12 cellular contexts compared by ENCODE assay signal in genomic region chr3:159733194-159733860, GRCh38.
A peak's percentile ranks its signal among the peaks of the same experiment; 100 is the strongest.
DNase-seq lines count a peak whose midpoint lies in the region; ATAC-seq, FAIRE-seq and TF ChIP-seq lines count a peak whose summit lies in the region.
"Had no signal": no experiment of that assay in that cellular context is flagged by ENCODE, and none has a peak within 500 bp of the region (broad histone marks: within the 10 kb centered on the region; RNA-seq: fewer than 3 reads in every experiment).

No MANE protein-coding gene starts in this region.

- peak overlapping the region in 1 of 2 donors; percentile 72 for H3K9ac ChIP-seq in kidney (ENCODE audit: low read length in 2 of 2)

- no TSS peak for BruUV-seq in MCF 10A (replicated peaks; lab: Mats Ljungman, UMichigan)

- intact Hi-C loops in left ventricle myocardium superior (cut with micrococcal nuclease): no loop called here
- intact Hi-C loops in MCF 10A (cut with micrococcal nuclease): loop anchor here (2.0 kb wide), 1 partner anchor 29 kb away; no protein-coding TSS in a partner anchor
- intact Hi-C loops in kidney (cut with DNase I): no loop called here
- intact Hi-C loops in aorta (cut with DNase I): no loop called here

- no peaks in the 10 kb centered on the region for H3K9me3 Mint-ChIP-seq in MCF 10A (ENCODE audit: unreplicated experiment)
- H3K9me3 Mint-ChIP-seq: neural crest cell had no signal

- WGBS in aorta, 2 donors: 16 to 20% methylated on average over 5 of the region's 5 CpGs

- no peaks in the 10 kb centered on the region for H3K27me3 ChIP-seq in cardiac muscle cell
- no peaks in the 10 kb centered on the region for H3K27me3 ChIP-seq in aorta (ENCODE audit: control insufficient read depth in 1 of 2, insufficient read depth in 2 of 2, low read length in 1 of 2)

- no peak overlapping the region for H3K27ac Mint-ChIP-seq in MCF 10A (ENCODE audit: low read depth, unreplicated experiment)

- H3K36me3 Mint-ChIP-seq in MCF 10A (ENCODE audit: insufficient read depth, unreplicated experiment): no peaks in the 10 kb centered on the region

- FAIRE-seq in kidney (lab: Jason Lieb, UNC): peak; percentile 15

- H3K9me3 ChIP-seq in cardiac muscle cell (ENCODE audit: low read depth) (no peaks in the 10 kb centered on the region), kidney (ENCODE audit: control insufficient read depth in 1 of 2, low read length in 2 of 2) (no peaks in the 10 kb centered on the region), aorta (ENCODE audit: control insufficient read depth, low read length) (no peaks in the 10 kb centered on the region)

- peak in 1 of 2 donors; percentile 67 for DNase-seq in cardiac muscle cell (ENCODE audit: low read depth in 1 of 2, low spot score in 1 of 2)
- no peak for DNase-seq in left ventricle myocardium superior
- peak; percentile 17 for DNase-seq in MCF 10A (ENCODE audit: unreplicated experiment)
- DNase-seq in kidney: no peak
- no peak for DNase-seq in aorta
- DNase-seq in NCI-H2171 treated with DMSO at 0.1 percent for 48 hours (lab: John Stamatoyannopoulos, UW): no peak
- DNase-seq in NCI-H2196 (lab: John Stamatoyannopoulos, UW; ENCODE audit: unreplicated experiment): no peak
- DNase-seq: activated gamma-delta T cell, NCI-H526 had no signal

- H3K27ac ChIP-seq in cardiac muscle cell: peak overlapping the region; percentile 95
- H3K27ac ChIP-seq in kidney (ENCODE audit: low read depth in 2 of 2, low read length in 2 of 2): peak overlapping the region; percentile 61 to 78
- H3K27ac ChIP-seq in aorta (ENCODE audit: low read depth in 1 of 2, low read length in 2 of 2): no peak overlapping the region
- H3K27ac ChIP-seq: 22Rv1 had no signal

- no peaks in the 10 kb centered on the region for H3K27me3 Mint-ChIP-seq in MCF 10A (ENCODE audit: insufficient read depth, unreplicated experiment)

- ATAC-seq in left ventricle myocardium superior (no peak), aorta (ENCODE audit: low FRiP score) (no peak), GM21367 (IDR thresholded peaks at IDR 0.05; ENCODE audit: unreplicated experiment) (no peak)

- peaks cover 19% of the 10 kb centered on the region for H3K4me1 Mint-ChIP-seq in MCF 10A (ENCODE audit: insufficient read depth, unreplicated experiment)

- H3K4me3 Mint-ChIP-seq in MCF 10A (ENCODE audit: unreplicated experiment): peak overlapping the region; percentile 81
- H3K4me3 Mint-ChIP-seq: neural crest cell had no signal

- no peaks in the 10 kb centered on the region for H3K36me3 ChIP-seq in cardiac muscle cell
- no peaks in the 10 kb centered on the region for H3K36me3 ChIP-seq in kidney (ENCODE audit: control insufficient read depth in 1 of 2, insufficient read depth in 2 of 2, low read length in 2 of 2)
- no peaks in the 10 kb centered on the region for H3K36me3 ChIP-seq in aorta (ENCODE audit: control insufficient read depth in 1 of 2, insufficient read depth in 2 of 2, low read length in 1 of 2)

- POLR2A ChIA-PET in MCF 10A (lab: Yijun Ruan, JAX): interaction anchor here (0.6 to 2.4 kb wide), 11 partner anchors 17 to 944 kb away, joined by 3 to 13 read pairs (median 4); no protein-coding TSS in a partner anchor

- peak overlapping the region; percentile 27 for H3K4me3 ChIP-seq in cardiac muscle cell
- H3K4me3 ChIP-seq in kidney (ENCODE audit: low read length in 2 of 2): peak overlapping the region in 1 of 2 donors; percentile 74
- peak overlapping the region; percentile 52 to 69 for H3K4me3 ChIP-seq in aorta (ENCODE audit: low read length in 2 of 2)

- peaks cover 17% of the 10 kb centered on the region for H3K4me1 ChIP-seq in cardiac muscle cell (ENCODE audit: low read depth)
- H3K4me1 ChIP-seq in kidney (ENCODE audit: control insufficient read depth in 1 of 2, insufficient read depth in 1 of 2, low read depth in 1 of 2, low read length in 2 of 2): peaks cover 0 to 7% of the 10 kb centered on the region in 2 donors
- H3K4me1 ChIP-seq in aorta (ENCODE audit: control insufficient read depth in 1 of 2, insufficient read depth in 2 of 2, low read length in 2 of 2): peaks cover 0 to 4% of the 10 kb centered on the region in 2 donors

- no peak for TF ChIP-seq CTCF in cardiac muscle cell (IDR thresholded peaks at IDR 0.05; ENCODE audit: low read depth, low read length)
- TF ChIP-seq CTCF in MCF 10A (IDR thresholded peaks at IDR 0.05; ENCODE audit: unreplicated experiment): no peak
- TF ChIP-seq CTCF in kidney (IDR thresholded peaks at IDR 0.05; ENCODE audit: borderline replicate concordance, extremely low read depth, insufficient read depth): no peak

- CTCF ChIA-PET in MCF 10A (lab: Yijun Ruan, JAX): interaction anchor here (0.6 to 3.9 kb wide), 24 partner anchors 7 to 469 kb away, joined by 3 to 41 read pairs (median 4); no protein-coding TSS in a partner anchor

Comparison
In these comparisons a context has a peak if more than half of its experiments do, and no peak if none do; other contexts are left out.
1. H3K27ac ChIP-seq: peak in cardiac muscle cell (single experiment) and kidney (2 of 2); none in aorta (0 of 2).